8 cellular contexts compared by ENCODE assay signal in genomic region chr2:223692227-223692947, GRCh38.
DNase-seq lines count a peak whose midpoint lies in the region; ATAC-seq lines count a peak whose summit lies in the region.

No MANE protein-coding gene starts in this region.

- peaks cover 9% of the 10 kb centered on the region for H3K27me3 Mint-ChIP-seq in activated naive CD4-positive, alpha-beta T cell treated with anti-CD3 and anti-CD28 coated beads for 36 hours (ENCODE audit: low read depth)

- no peak overlapping the region for H3K27ac Mint-ChIP-seq in activated naive CD4-positive, alpha-beta T cell treated with anti-CD3 and anti-CD28 coated beads for 36 hours

- no peak overlapping the region for H3K4me3 Mint-ChIP-seq in activated naive CD4-positive, alpha-beta T cell treated with anti-CD3 and anti-CD28 coated beads for 36 hours

- H3K4me1 Mint-ChIP-seq in activated naive CD4-positive, alpha-beta T cell treated with anti-CD3 and anti-CD28 coated beads for 36 hours (ENCODE audit: low read depth): peaks cover 5% of the 10 kb centered on the region

- peak; percentile 27 for DNase-seq in activated naive CD4-positive, alpha-beta T cell treated with anti-CD3 and anti-CD28 coated beads for 36 hours
- no peak for DNase-seq in activated naive CD4-positive, alpha-beta T cell treated with Interleukin-2 at 50 U/mL for 16 hours
- peak; percentile 6 for DNase-seq in NCI-H82 treated with DMSO at 0.1 percent for 48 hours (lab: John Stamatoyannopoulos, UW; ENCODE audit: unreplicated experiment)
- peak; percentile 43 to 70 for DNase-seq in dermis microvascular lymphatic vessel endothelial cell (ENCODE audit: low read depth in 2 of 2)
- DNase-seq in middle frontal gyrus (ENCODE audit: extremely low spot score, low spot score): peak; percentile 18
- DNase-seq in effector CD4-positive, alpha-beta T cell: no peak

- no peaks in the 10 kb centered on the region for H3K36me3 Mint-ChIP-seq in activated naive CD4-positive, alpha-beta T cell treated with anti-CD3 and anti-CD28 coated beads for 36 hours (ENCODE audit: low read depth)

- CTCF ChIA-PET in activated naive CD4-positive, alpha-beta T cell treated with anti-CD3 and anti-CD28 coated beads for 36 hours (lab: Charles Lee): no interaction called here

- H3K9me3 Mint-ChIP-seq in activated naive CD4-positive, alpha-beta T cell treated with anti-CD3 and anti-CD28 coated beads for 36 hours: no peaks in the 10 kb centered on the region

- ATAC-seq in HG03469 (IDR thresholded peaks at IDR 0.05; ENCODE audit: unreplicated experiment): no peak
- no peak for ATAC-seq in HG03108 (IDR thresholded peaks at IDR 0.05; ENCODE audit: unreplicated experiment)

- intact Hi-C loops in activated naive CD4-positive, alpha-beta T cell treated with anti-CD3 and anti-CD28 coated beads for 36 hours (cut with micrococcal nuclease): loop anchor here (5.0 kb wide), 1 partner anchor 35 kb away; no protein-coding TSS in a partner anchor

Comparison
In these comparisons a context has a peak if more than half of its experiments do, and no peak if none do; other contexts are left out.
1. DNase-seq: peak in activated naive CD4-positive, alpha-beta T cell treated with anti-CD3 and anti-CD28 coated beads for 36 hours (single experiment), NCI-H82 treated with DMSO at 0.1 percent for 48 hours (single experiment), dermis microvascular lymphatic vessel endothelial cell (2 of 2) and middle frontal gyrus (single experiment); none in activated naive CD4-positive, alpha-beta T cell treated with Interleukin-2 at 50 U/mL for 16 hours (single experiment) and effector CD4-positive, alpha-beta T cell (single experiment).